In genomic region chr17:77096570-77097214, GRCh38 we compare ENCODE assay signal across 8 cellular contexts. TPM values are rescaled to one million over a fixed set of nuclear protein-coding genes. Genes with fewer than 3 reads are reported as not detected.
DNase-seq lines count a peak whose midpoint lies in the region; ATAC-seq and TF ChIP-seq lines count a peak whose summit lies in the region.

No MANE protein-coding gene starts in this region.

- TF ChIP-seq POLR2A in suprapubic skin (IDR thresholded peaks at IDR 0.05), result no peak

- in situ Hi-C loops in mammary epithelial cell (cut with MboI; ENCODE audit: low sequenced_read_pairs in 2 of 2), result no loop called here

- BruUV-seq in mammary epithelial cell (replicated peaks; lab: Mats Ljungman, UMichigan), result no TSS peak

- intact Hi-C loops in mammary epithelial cell (cut with micrococcal nuclease), result loop anchor here (1.0 kb wide), 2 partner anchors 46 to 151 kb away; no protein-coding TSS in a partner anchor

- DNase-seq in DMS79 treated with DMSO at 0.1 percent for 48 hours (lab: John Stamatoyannopoulos, UW) (peak; percentile 4), DMS79 (lab: John Stamatoyannopoulos, UW) (no peak), MV-4-11 (lab: John Stamatoyannopoulos, UW) (peak; percentile 18), mammary epithelial cell (peak; percentile 26), left kidney (ENCODE audit: low read depth, low spot score) (peak; percentile 69), suprapubic skin (ENCODE audit: low spot score in 2 of 2) (no peak)

- H3K4me3 ChIP-seq in mammary epithelial cell (replicated peaks in 1 of 3; ENCODE audit: insufficient read depth in 1 of 3, low read depth in 2 of 3, low read length in 3 of 3), result no peak overlapping the region
- no peak overlapping the region for H3K4me3 ChIP-seq in suprapubic skin

- TF ChIP-seq CTCF in mammary epithelial cell (conservative IDR thresholded peaks at IDR 0.05 in 1 of 2, IDR thresholded peaks at IDR 0.05 in 1 of 2; ENCODE audit: extremely low read depth in 1 of 2, insufficient read depth in 1 of 2, low read depth in 1 of 2, low read length in 2 of 2) (peak; percentile 69 to 87), suprapubic skin (IDR thresholded peaks at IDR 0.05) (peak; percentile 66 to 90)

- H3K4me2 ChIP-seq in mammary epithelial cell (ENCODE audit: insufficient read depth, low read depth, low read length), result no peak overlapping the region

- peaks cover 24% of the 10 kb centered on the region for H3K36me3 ChIP-seq in mammary epithelial cell (ENCODE audit: insufficient read depth, low read length)
- H3K36me3 ChIP-seq in suprapubic skin, result peaks cover 38% of the 10 kb centered on the region

- H3K27me3 ChIP-seq in mammary epithelial cell (ENCODE audit: insufficient read depth, low read length), result no peaks in the 10 kb centered on the region
- no peaks in the 10 kb centered on the region for H3K27me3 ChIP-seq in suprapubic skin

- CTCF ChIA-PET in mammary epithelial cell (lab: Charles Lee; ENCODE audit: low non-redundant PET), result interaction anchor here (0.7 kb wide), 1 partner anchor 90 kb away, joined by 7 read pairs; no protein-coding TSS in a partner anchor

- H3K4me1 ChIP-seq in mammary epithelial cell (ENCODE audit: insufficient read depth, low read length) (peaks cover 9% of the 10 kb centered on the region), suprapubic skin (peaks cover 52% of the 10 kb centered on the region)

- no peak overlapping the region for H3K27ac ChIP-seq in mammary epithelial cell (ENCODE audit: insufficient read depth, low read depth, low read length)
- peak overlapping the region; percentile 52 for H3K27ac ChIP-seq in suprapubic skin

- ATAC-seq in HG02852 (IDR thresholded peaks at IDR 0.05; ENCODE audit: unreplicated experiment) (no peak), GM21381 (IDR thresholded peaks at IDR 0.05; ENCODE audit: unreplicated experiment) (no peak)

- no peak overlapping the region for H3K9ac ChIP-seq in mammary epithelial cell (ENCODE audit: insufficient read depth, low read length)

- H4K20me1 ChIP-seq in mammary epithelial cell (ENCODE audit: insufficient read depth, low read length), result no peaks in the 10 kb centered on the region

- dilution Hi-C loops in mammary epithelial cell (cut with HindIII; ENCODE audit: low sequenced_read_pairs), result no loop called here

- peaks cover 38% of the 10 kb centered on the region for H3K79me2 ChIP-seq in mammary epithelial cell (ENCODE audit: insufficient read depth, low read length)

- H3K9me3 ChIP-seq in mammary epithelial cell (replicated peaks; ENCODE audit: insufficient read depth, low read length) (no peaks in the 10 kb centered on the region), suprapubic skin (no peaks in the 10 kb centered on the region)

- H2AFZ ChIP-seq in mammary epithelial cell (ENCODE audit: low read depth, low read length), result no peak overlapping the region

- no peak for TF ChIP-seq EP300 in suprapubic skin (IDR thresholded peaks at IDR 0.05)

- 28% methylated on average over 12 of the region's 12 CpGs for WGBS in mammary epithelial cell (ENCODE audit: low coverage, missing lambda C conversion rate)
- WGBS in suprapubic skin, result 22% methylated on average over 12 of the region's 12 CpGs

RNA-seq across cellular contexts. Expression of gene SEC14L1, which starts 44.1 kb away (rescaled TPM):
- total RNA-seq in mammary epithelial cell (10 to 100 TPM; 66.0 to 67.6 TPM), suprapubic skin (10 to 100 TPM; 35.5 to 87.3 (median 51.6) TPM)
- polyA plus RNA-seq in mammary epithelial cell, result 34.8 TPM
- 53.9 TPM for polyA minus RNA-seq in mammary epithelial cell

Comparison
In these comparisons a context has a peak if more than half of its experiments do, and no peak if none do; other contexts are left out.
1. DNase-seq: peak in DMS79 treated with DMSO at 0.1 percent for 48 hours (single experiment), MV-4-11 (single experiment), mammary epithelial cell (single experiment) and left kidney (single experiment); none in DMS79 (single experiment) and suprapubic skin (0 of 2).